10 cellular contexts compared by ENCODE assay signal in genomic region chr11:119481667-119482400, GRCh38. TPM values are rescaled to one million over a fixed set of nuclear protein-coding genes. Genes with fewer than 3 reads are reported as not detected.
DNase-seq lines count a peak whose midpoint lies in the region; ATAC-seq and TF ChIP-seq lines count a peak whose summit lies in the region.
"Had no signal": no experiment of that assay in that cellular context is flagged by ENCODE, and none has a peak within 500 bp of the region (broad histone marks: within the 10 kb centered on the region; RNA-seq: fewer than 3 reads in every experiment).

No MANE protein-coding gene starts in this region.

- no peak overlapping the region for H3K4me3 Mint-ChIP-seq in activated CD8-positive, alpha-beta T cell treated with anti-CD3 and anti-CD28 coated beads for 36 hours
- H3K4me3 Mint-ChIP-seq in type B pancreatic cell, result no peak overlapping the region
- H3K4me3 Mint-ChIP-seq: effector memory CD8-positive, alpha-beta T cell; T-helper 1 cell treated with Interleukin-12 subunit alpha and Interleukin-12 subunit beta and Interleukin-4 antibody, amounts not matched to agents 30 μg/mL and 1 μg/mL, for 36 hours had no signal

- DNase-seq in activated effector memory CD4-positive, alpha-beta T cell treated with anti-CD3 and anti-CD28 coated beads, Interleukin-2, amount 50 U/mL, for 16 hours, result peak; percentile 33
- no peak for DNase-seq in activated effector memory CD4-positive, alpha-beta T cell treated with Interleukin-2 at 50 U/mL for 16 hours
- no peak for DNase-seq in activated CD8-positive, alpha-beta T cell treated with anti-CD3 and anti-CD28 coated beads for 36 hours
- DNase-seq in type B pancreatic cell (ENCODE audit: extremely low spot score, unreplicated experiment) (peak; percentile 63), OCI-M2 (lab: John Stamatoyannopoulos, UW; ENCODE audit: unreplicated experiment) (no peak), OCI-M1 (lab: John Stamatoyannopoulos, UW) (no peak), epidermal melanocyte (ENCODE audit: insufficient read length, low spot score) (no peak)

- no peak overlapping the region for H3K27ac Mint-ChIP-seq in activated CD8-positive, alpha-beta T cell treated with anti-CD3 and anti-CD28 coated beads for 36 hours
- no peak overlapping the region for H3K27ac Mint-ChIP-seq in type B pancreatic cell
- H3K27ac Mint-ChIP-seq: effector memory CD8-positive, alpha-beta T cell; T-helper 1 cell treated with Interleukin-12 subunit alpha and Interleukin-12 subunit beta and Interleukin-4 antibody, amounts not matched to agents 30 μg/mL and 1 μg/mL, for 36 hours had no signal

- POLR2A ChIA-PET in activated CD8-positive, alpha-beta T cell treated with anti-CD3 and anti-CD28 coated beads for 36 hours (lab: Charles Lee), result no interaction called here

- no peaks in the 10 kb centered on the region for H3K9me3 ChIP-seq in iPS-20b (ENCODE audit: insufficient read depth, low read depth, low read length)

- H3K36me3 Mint-ChIP-seq in activated CD8-positive, alpha-beta T cell treated with anti-CD3 and anti-CD28 coated beads for 36 hours (ENCODE audit: low read depth), result no peaks in the 10 kb centered on the region
- no peaks in the 10 kb centered on the region for H3K36me3 Mint-ChIP-seq in type B pancreatic cell

- peaks cover 6% of the 10 kb centered on the region for H3K27me3 Mint-ChIP-seq in activated CD8-positive, alpha-beta T cell treated with anti-CD3 and anti-CD28 coated beads for 36 hours
- peaks cover 38% of the 10 kb centered on the region for H3K27me3 Mint-ChIP-seq in type B pancreatic cell

- H3K9me3 Mint-ChIP-seq in activated CD8-positive, alpha-beta T cell treated with anti-CD3 and anti-CD28 coated beads for 36 hours, result no peaks in the 10 kb centered on the region
- no peaks in the 10 kb centered on the region for H3K9me3 Mint-ChIP-seq in type B pancreatic cell
- H3K9me3 Mint-ChIP-seq: effector memory CD8-positive, alpha-beta T cell; T-helper 1 cell treated with Interleukin-12 subunit alpha and Interleukin-12 subunit beta and Interleukin-4 antibody, amounts not matched to agents 30 μg/mL and 1 μg/mL, for 36 hours had no signal

- peak overlapping the region; percentile 45; the same call in 1 of the 2 replicates for H3K4me3 ChIP-seq in iPS-20b (ENCODE audit: low read length)

- no peaks in the 10 kb centered on the region for H3K4me1 ChIP-seq in iPS-20b (ENCODE audit: insufficient read depth, low read length)

- CTCF ChIA-PET in activated CD8-positive, alpha-beta T cell treated with anti-CD3 and anti-CD28 coated beads for 36 hours (lab: Charles Lee), result no interaction called here

- no peaks in the 10 kb centered on the region for H3K4me1 Mint-ChIP-seq in activated CD8-positive, alpha-beta T cell treated with anti-CD3 and anti-CD28 coated beads for 36 hours (ENCODE audit: low read depth)
- H3K4me1 Mint-ChIP-seq in type B pancreatic cell (ENCODE audit: unreplicated experiment), result peaks cover 16% of the 10 kb centered on the region

- intact Hi-C loops in activated CD8-positive, alpha-beta T cell treated with anti-CD3 and anti-CD28 coated beads for 36 hours (cut with micrococcal nuclease), result loop anchor here (5.0 to 10.0 kb wide), 2 partner anchors 50 to 623 kb away; no protein-coding TSS in a partner anchor

- no peak overlapping the region for H3K27ac ChIP-seq in iPS-20b (ENCODE audit: low read length)

- TF ChIP-seq CTCF in activated CD8-positive, alpha-beta T cell treated with anti-CD3 and anti-CD28 coated beads for 36 hours (IDR thresholded peaks at IDR 0.05), result peak; percentile 73
- TF ChIP-seq CTCF in type B pancreatic cell (conservative IDR thresholded peaks at IDR 0.05), result peak; percentile 41

- no peaks in the 10 kb centered on the region for H3K36me3 ChIP-seq in iPS-20b (ENCODE audit: insufficient read depth, low read depth, low read length)

- ATAC-seq in activated CD8-positive, alpha-beta T cell treated with anti-CD3 and anti-CD28 coated beads for 36 hours, result no peak

- peaks cover 11% of the 10 kb centered on the region for H3K27me3 ChIP-seq in iPS-20b (ENCODE audit: insufficient read depth, low read length)

- H3K9ac ChIP-seq in iPS-20b (ENCODE audit: low read depth, low read length), result peak overlapping the region; percentile 54; the same call in 1 of the 2 replicates

RNA-seq across cellular contexts. Expression of gene THY1, which starts 58.9 kb away (rescaled TPM):
- under 1 TPM; 0.18 to 0.40 TPM for total RNA-seq in activated CD8-positive, alpha-beta T cell treated with anti-CD3 and anti-CD28 coated beads for 36 hours
- total RNA-seq in type B pancreatic cell (ENCODE audit: low replicate concordance), result 2.0 and 19.0 TPM in 2 replicates

Comparison
In these comparisons a context has a peak if more than half of its experiments do, and no peak if none do; other contexts are left out.
1. DNase-seq: peak in activated effector memory CD4-positive, alpha-beta T cell treated with anti-CD3 and anti-CD28 coated beads, Interleukin-2, amount 50 U/mL, for 16 hours (single experiment) and type B pancreatic cell (single experiment); none in activated effector memory CD4-positive, alpha-beta T cell treated with Interleukin-2 at 50 U/mL for 16 hours (single experiment), activated CD8-positive, alpha-beta T cell treated with anti-CD3 and anti-CD28 coated beads for 36 hours (single experiment), OCI-M2 (single experiment), OCI-M1 (single experiment) and epidermal melanocyte (single experiment).